8 cellular contexts compared by ENCODE assay signal in genomic region chr6:33299237-33299944, GRCh38. TPM values are rescaled to one million over a fixed set of nuclear protein-coding genes. Genes with fewer than 3 reads are reported as not detected.
DNase-seq lines count a peak whose midpoint lies in the region; ATAC-seq and FAIRE-seq lines count a peak whose summit lies in the region.

No MANE protein-coding gene starts in this region.

- peaks cover 17% of the 10 kb centered on the region for H3K4me1 ChIP-seq in mesenchymal stem cell (ENCODE audit: control insufficient read depth, insufficient read depth, low read depth, low read length)

- H3K14ac ChIP-seq in mesenchymal stem cell (ENCODE audit: low read length in 2 of 2): peak overlapping the region; percentile 59 to 96

- peak overlapping the region; percentile 91 for H4K91ac ChIP-seq in mesenchymal stem cell (ENCODE audit: low read length)

- peak overlapping the region; percentile 89 for H2BK120ac ChIP-seq in mesenchymal stem cell (ENCODE audit: low read depth, low read length)

- peak overlapping the region; percentile 95 for H4K8ac ChIP-seq in mesenchymal stem cell (ENCODE audit: low read length)

- H2BK15ac ChIP-seq in mesenchymal stem cell (ENCODE audit: low read depth, poor library complexity, severe bottlenecking): peak overlapping the region; percentile 96

- H3K79me1 ChIP-seq in mesenchymal stem cell (replicated peaks; ENCODE audit: low read length, poor library complexity, severe bottlenecking): peaks cover 34% of the 10 kb centered on the region

- no peaks in the 10 kb centered on the region for H3K27me3 Mint-ChIP-seq in effector memory CD8-positive, alpha-beta T cell

- ATAC-seq in GM21381 (IDR thresholded peaks at IDR 0.05; ENCODE audit: unreplicated experiment): peak; percentile 66
- ATAC-seq in effector memory CD8-positive, alpha-beta T cell (replicated peaks): peak; percentile 85

- H3K9me3 ChIP-seq in mesenchymal stem cell (ENCODE audit: control insufficient read depth, low read length): no peaks in the 10 kb centered on the region

- H3K23ac ChIP-seq in mesenchymal stem cell (ENCODE audit: low read length in 2 of 2): peak overlapping the region; percentile 51 to 99

- H3K4ac ChIP-seq in mesenchymal stem cell (ENCODE audit: low read depth in 1 of 2, low read length in 2 of 2): peak overlapping the region; percentile 76 to 97

- peak overlapping the region; percentile 99 for H3K9ac ChIP-seq in mesenchymal stem cell (ENCODE audit: low read length)

- in situ Hi-C loops in Caki2 (cut with HindIII; ENCODE audit: low pct_unique_long_range_greater_than_20kb, low sequenced_read_pairs): no loop called here

- peak overlapping the region; percentile 97 to 98 for H3K4me3 Mint-ChIP-seq in effector memory CD8-positive, alpha-beta T cell

- H3K36me3 Mint-ChIP-seq in effector memory CD8-positive, alpha-beta T cell (ENCODE audit: insufficient read depth): peaks cover 86% of the 10 kb centered on the region

- H2AK5ac ChIP-seq in mesenchymal stem cell (ENCODE audit: low read length, severe bottlenecking): peak overlapping the region; percentile 85

- H3K27ac ChIP-seq in mesenchymal stem cell (ENCODE audit: low read length, poor library complexity, severe bottlenecking): peak overlapping the region; percentile 99

- FAIRE-seq in HTR-8/SVneo (lab: Jason Lieb, UNC): peak; percentile 52

- DNase-seq in Caki2 (ENCODE audit: low read depth) (peak; percentile 91), HTR-8/SVneo (ENCODE audit: insufficient read length, low spot score) (peak; percentile 83), mesenchymal stem cell (peak; percentile 97)
- DNase-seq in NK-92 treated with Interleukin-12 subunit alpha and Interleukin-12 subunit beta, amount 100 ng/mL, for 24 hours (lab: John Stamatoyannopoulos, UW): peak; percentile 84
- peak; percentile 87 to 90 for DNase-seq in activated CD8-positive, alpha-beta memory T cell treated with anti-CD3 and anti-CD28 coated beads for 4 hours (ENCODE audit: low read depth in 2 of 2)
- DNase-seq in effector memory CD8-positive, alpha-beta T cell: peak; percentile 92 to 93 (median 92)
- DNase-seq in stimulated activated CD8-positive, alpha-beta memory T cell treated with anti-CD3 and anti-CD28 coated beads, Interleukin-12 subunit alpha, Interleukin-12 subunit beta, amount 100 ng/mL, for 24 hours (ENCODE audit: extremely low read depth): peak; percentile 87

- peak overlapping the region; percentile 74 for H3K4me2 ChIP-seq in mesenchymal stem cell (ENCODE audit: low read length, poor library complexity, severe bottlenecking)

- H2AFZ ChIP-seq in mesenchymal stem cell (ENCODE audit: low read depth, low read length): no peak overlapping the region

- peak overlapping the region; percentile 32 to 38 for H2BK12ac ChIP-seq in mesenchymal stem cell (ENCODE audit: low read length in 2 of 2)

- no peaks in the 10 kb centered on the region for H3K27me3 ChIP-seq in mesenchymal stem cell (ENCODE audit: control insufficient read depth in 1 of 2, insufficient read depth in 1 of 2, low read length in 2 of 2)

- no peaks in the 10 kb centered on the region for H3K9me3 Mint-ChIP-seq in effector memory CD8-positive, alpha-beta T cell

- H3K18ac ChIP-seq in mesenchymal stem cell (ENCODE audit: low read depth in 1 of 2, low read length in 2 of 2): peak overlapping the region; percentile 91 to 98

- peaks cover 25 to 41% of the 10 kb centered on the region in 2 donors for H3K4me1 Mint-ChIP-seq in effector memory CD8-positive, alpha-beta T cell (ENCODE audit: low read depth in 2 of 2)

- peak overlapping the region; percentile 89 to 90 for H3K4me3 ChIP-seq in mesenchymal stem cell (ENCODE audit: insufficient read depth in 1 of 2, low read depth in 1 of 2, low read length in 2 of 2)

- peaks cover 32 to 45% of the 10 kb centered on the region in 2 experiments for H3K36me3 ChIP-seq in mesenchymal stem cell (ENCODE audit: control insufficient read depth in 1 of 2, insufficient read depth in 2 of 2, low read depth in 1 of 2, low read length in 2 of 2)

- peak overlapping the region; percentile 97 to 98 for H3K27ac Mint-ChIP-seq in effector memory CD8-positive, alpha-beta T cell

- WGBS in mesenchymal stem cell: under 1% methylated on average over 53 of the region's 54 CpGs

- H2BK5ac ChIP-seq in mesenchymal stem cell (ENCODE audit: low read depth, low read length, poor library complexity, severe bottlenecking): peak overlapping the region; percentile 84

RNA-seq across cellular contexts. Expression of gene RGL2, which starts 0.6 kb away (rescaled TPM):
- 38.8 and 53.7 TPM in 2 replicates for total RNA-seq in Caki2 (2014; rRNA removed; shearing (Covaris generic); ENCODE audit: low replicate concordance)
- 36.7 TPM for polyA plus RNA-seq in mesenchymal stem cell (2013, experiment 1 of 2)
- 36.6 TPM for polyA plus RNA-seq in mesenchymal stem cell (2013, experiment 2 of 2)

RNA-seq across cellular contexts. Expression of gene PFDN6, which starts 10.0 kb away (rescaled TPM):
- total RNA-seq in Caki2 (2014; rRNA removed; shearing (Covaris generic); ENCODE audit: low replicate concordance): 151 and 264 TPM in 2 replicates
- polyA plus RNA-seq in mesenchymal stem cell (2013, experiment 1 of 2): 52.4 TPM
- 52.8 TPM for polyA plus RNA-seq in mesenchymal stem cell (2013, experiment 2 of 2)

RNA-seq across cellular contexts. Expression of gene WDR46, which starts 10.4 kb away (rescaled TPM):
- 92.5 and 98.2 TPM in 2 replicates for total RNA-seq in Caki2 (2014; rRNA removed; shearing (Covaris generic); ENCODE audit: low replicate concordance)
- 66.3 TPM for polyA plus RNA-seq in mesenchymal stem cell (2013, experiment 1 of 2)
- 59.2 TPM for polyA plus RNA-seq in mesenchymal stem cell (2013, experiment 2 of 2)

RNA-seq across cellular contexts. Expression of gene TAPBP, which starts 14.5 kb away (rescaled TPM):
- 132 and 145 TPM in 2 replicates for total RNA-seq in Caki2 (2014; rRNA removed; shearing (Covaris generic); ENCODE audit: low replicate concordance)
- 180 TPM for polyA plus RNA-seq in mesenchymal stem cell (2013, experiment 1 of 2)
- polyA plus RNA-seq in mesenchymal stem cell (2013, experiment 2 of 2): 172 TPM

RNA-seq across cellular contexts. Expression of gene ZBTB22, which starts 18.2 kb away (rescaled TPM):
- total RNA-seq in Caki2 (2014; rRNA removed; shearing (Covaris generic); ENCODE audit: low replicate concordance): 16.1 and 16.6 TPM in 2 replicates
- 11.3 TPM for polyA plus RNA-seq in mesenchymal stem cell (2013, experiment 1 of 2)
- polyA plus RNA-seq in mesenchymal stem cell (2013, experiment 2 of 2): 10.6 TPM

Comparison
In these comparisons a context has a peak if more than half of its experiments do, and no peak if none do; other contexts are left out.
1. Peak in every context shown above with its lines: DNase-seq, ATAC-seq, H3K4me3 ChIP-seq and H3K27ac ChIP-seq.